Comparison of ENCODE assay signal across 8 cellular contexts in genomic region chr3:10248184-10248983, GRCh38. TPM values are rescaled to one million over a fixed set of nuclear protein-coding genes. Genes with fewer than 3 reads are reported as not detected.
A peak's percentile ranks its signal among the peaks of the same experiment; 100 is the strongest.
DNase-seq lines count a peak whose midpoint lies in the region; ATAC-seq and TF ChIP-seq lines count a peak whose summit lies in the region.

Gene TATDN2 (plus strand): TSS chr3:10248459. CDS start chr3:10249201, 742 bp downstream.

- peak within 1 kb of the TSS; percentile 10 for H2BK5ac ChIP-seq in IMR-90 (ENCODE audit: low read depth, low read length, poor library complexity, severe bottlenecking)

- TSS peak; percentile 56 for BruUV-seq in IMR-90 (replicated peaks; lab: Mats Ljungman, UMichigan)
- BruUV-seq in OCI-LY7 (replicated peaks; lab: Mats Ljungman, UMichigan): no TSS peak

- DNase-seq in DMS114 treated with DMSO at 0.1 percent for 48 hours (lab: John Stamatoyannopoulos, UW; ENCODE audit: unreplicated experiment): peak; percentile 88
- DNase-seq in IMR-90: peak; percentile 93
- peak; percentile 100 for DNase-seq in OCI-LY7 (ENCODE audit: low spot score)
- DNase-seq in activated CD8-positive, alpha-beta memory T cell treated with anti-CD3 and anti-CD28 coated beads, Interleukin-2, amount 50 U/mL, for 48 hours: peak; percentile 92
- peak; percentile 97 for DNase-seq in epidermal melanocyte (ENCODE audit: insufficient read length, low spot score)
- DNase-seq in middle frontal gyrus (ENCODE audit: extremely low spot score, low spot score): peak; percentile 86
- peak; percentile 75 to 91 for DNase-seq in stimulated activated CD8-positive, alpha-beta memory T cell treated with anti-CD3 and anti-CD28 coated beads, Interleukin-2, amount 100 ng/mL, for 1 hour (ENCODE audit: low read depth in 2 of 2)

- H3K9me1 ChIP-seq in IMR-90 (ENCODE audit: insufficient read depth, low read length): peaks cover 13% of the 10 kb centered on the region

- H3K36me3 ChIP-seq in IMR-90 (ENCODE audit: control insufficient read depth, insufficient read depth, low read length) (peaks cover 5% of the 10 kb centered on the region), OCI-LY7 (ENCODE audit: insufficient read depth, low read length) (peaks cover 48% of the 10 kb centered on the region)

- H4K20me1 ChIP-seq in IMR-90 (ENCODE audit: insufficient read depth, low read length) (peaks cover 23% of the 10 kb centered on the region; the same call in 1 of the 2 replicates), OCI-LY7 (ENCODE audit: insufficient read depth, low read length) (peaks cover 16% of the 10 kb centered on the region; the same call in 1 of the 2 replicates)

- H2AFZ ChIP-seq in IMR-90 (replicated peaks; ENCODE audit: low read length, poor library complexity): peak within 1 kb of the TSS; percentile 83
- peak within 1 kb of the TSS; percentile 69; the same call in 1 of the 2 replicates for H2AFZ ChIP-seq in OCI-LY7 (ENCODE audit: low read length)

- peak within 1 kb of the TSS; percentile 53 for H3K4ac ChIP-seq in IMR-90 (ENCODE audit: low read depth, low read length)

- ATAC-seq in GM21529 (IDR thresholded peaks at IDR 0.05; ENCODE audit: unreplicated experiment): peak; percentile 94
- peak; percentile 98 for ATAC-seq in IMR-90 (ENCODE audit: low read depth)

- dilution Hi-C loops in IMR-90 (cut with HindIII; ENCODE audit: low sequenced_read_pairs, unreplicated experiment): no loop called here

- TF ChIP-seq RAD21 in IMR-90 (IDR thresholded peaks at IDR 0.05; ENCODE audit: low read length): no peak

- H3K9me2 ChIP-seq in OCI-LY7 (ENCODE audit: insufficient read depth, low read length): no peaks in the 10 kb centered on the region

- H3K4me2 ChIP-seq in IMR-90 (ENCODE audit: low read depth, low read length) (peak within 1 kb of the TSS; percentile 93), OCI-LY7 (ENCODE audit: low read length) (peak within 1 kb of the TSS; percentile 95)

- TF ChIP-seq CTCF in IMR-90 (conservative IDR thresholded peaks at IDR 0.05; ENCODE audit: low read depth, low read length) (no peak), OCI-LY7 (conservative IDR thresholded peaks at IDR 0.05; ENCODE audit: low read length) (peak; percentile 26; the same call in 1 of the 2 replicates)

- H2BK15ac ChIP-seq in IMR-90 (ENCODE audit: low read depth, low read length): no peak within 1 kb of the TSS

- peaks cover 44% of the 10 kb centered on the region for H3K79me2 ChIP-seq in OCI-LY7 (ENCODE audit: insufficient read depth, low read depth, low read length)

- H3K23ac ChIP-seq in IMR-90 (ENCODE audit: low read depth, low read length): peak within 1 kb of the TSS; percentile 99

- H3K27ac ChIP-seq in IMR-90 (ENCODE audit: insufficient read depth, low read length): peak within 1 kb of the TSS; percentile 64
- peak within 1 kb of the TSS; percentile 82 for H3K27ac ChIP-seq in OCI-LY7 (ENCODE audit: low read depth, low read length, poor library complexity, severe bottlenecking)

- 0 out of 2 replicates have a peak, but pooled peaks cover 4% of the 10 kb centered on the region for H3K9me3 ChIP-seq in IMR-90 (ENCODE audit: control insufficient read depth, insufficient read depth, low read length)
- peaks cover 22% of the 10 kb centered on the region; the same call in 1 of the 2 replicates for H3K9me3 ChIP-seq in OCI-LY7 (ENCODE audit: low read length)

- H3K4me3 ChIP-seq in IMR-90 (ENCODE audit: insufficient read depth, low read depth, low read length) (peak within 1 kb of the TSS; percentile 73), OCI-LY7 (ENCODE audit: low read depth, low read length, poor library complexity, severe bottlenecking) (peak within 1 kb of the TSS; percentile 88)

- H3K27me3 ChIP-seq in IMR-90 (ENCODE audit: control insufficient read depth, insufficient read depth, low read length): no peaks in the 10 kb centered on the region

- peak within 1 kb of the TSS; percentile 42 for H4K91ac ChIP-seq in IMR-90 (ENCODE audit: insufficient read depth, low read depth, low read length)

- H3K79me1 ChIP-seq in IMR-90 (ENCODE audit: low read depth in 1 of 2, low read length in 2 of 2): peaks cover 21 to 43% of the 10 kb centered on the region in 2 experiments

- 0 out of 2 replicates have a peak within 1 kb of the TSS, but pooled peaks have one; percentile 38 for H2BK120ac ChIP-seq in IMR-90 (ENCODE audit: low read depth, low read length)

- peak within 1 kb of the TSS; percentile 44; the same call in 1 of the 2 replicates for H4K5ac ChIP-seq in IMR-90 (ENCODE audit: low read depth, low read length)

- WGBS in IMR-90 (ENCODE audit: extremely low coverage in 2 of 2, insufficient read length in 1 of 2), 2 experiments: 0% methylated on average over 61 of the region's 80 CpGs; no CpG with 5 or more reads in 1 of the 2 experiments

- intact Hi-C loops in IMR-90 (cut with micrococcal nuclease): no loop called here
- intact Hi-C loops in OCI-LY7 (cut with micrococcal nuclease; ENCODE audit: unreplicated experiment): loop anchor here (1.0 to 2.0 kb wide), 5 partner anchors 22 to 262 kb away; partner anchors contain the start of genes EMC3, FANCD2 and SEC13

- CTCF ChIA-PET in IMR-90 (lab: Yijun Ruan, JAX) (no interaction called here), OCI-LY7 (lab: Charles Lee; ENCODE audit: unreplicated experiment) (interaction anchor here (0.8 to 1.3 kb wide), 4 partner anchors 22 to 818 kb away, joined by 3 to 5 read pairs (median 4); partner anchors contain the start of gene IRAK2)

- H3K4me1 ChIP-seq in IMR-90 (ENCODE audit: control insufficient read depth, insufficient read depth, low read length): peaks cover 5% of the 10 kb centered on the region; the same call in 1 of the 2 replicates
- peaks cover 21% of the 10 kb centered on the region for H3K4me1 ChIP-seq in OCI-LY7 (ENCODE audit: insufficient read depth, low read length, poor library complexity, severe bottlenecking)

- peak within 1 kb of the TSS; percentile 95 for H2AK9ac ChIP-seq in IMR-90 (replicated peaks; ENCODE audit: low read depth, low read length, poor library complexity)

- peak within 1 kb of the TSS; percentile 51 to 75 for H4K8ac ChIP-seq in IMR-90 (ENCODE audit: low read depth in 2 of 2, low read length in 2 of 2)

- peak; percentile 86 for TF ChIP-seq POLR2A in IMR-90 (IDR thresholded peaks at IDR 0.05; ENCODE audit: low read depth, low read length)

- peak within 1 kb of the TSS; percentile 87 for H2AK5ac ChIP-seq in IMR-90 (ENCODE audit: low read depth, low read length)

- peak within 1 kb of the TSS; percentile 44 for H3K56ac ChIP-seq in IMR-90 (ENCODE audit: extremely low read depth, insufficient read depth, low read length)

- in situ Hi-C loops in IMR-90 (cut with MboI; ENCODE audit: low sequenced_read_pairs): no loop called here

- H2BK20ac ChIP-seq in IMR-90 (ENCODE audit: low read depth, low read length): no peak within 1 kb of the TSS

- H3K9ac ChIP-seq in IMR-90 (ENCODE audit: low read depth, low read length): peak within 1 kb of the TSS; percentile 86

- peak within 1 kb of the TSS; percentile 97 for H3K14ac ChIP-seq in IMR-90 (replicated peaks; ENCODE audit: low read depth, low read length)

- POLR2A ChIA-PET in IMR-90 (lab: Charles Lee; ENCODE audit: unreplicated experiment) (no interaction called here), OCI-LY7 (lab: Charles Lee) (interaction anchor here (0.6 to 1.9 kb wide), 11 partner anchors 14 to 163 kb away, joined by 3 to 12 read pairs (median 4); no protein-coding TSS in a partner anchor)

- peak within 1 kb of the TSS; percentile 51; the same call in 1 of the 2 replicates for H3K18ac ChIP-seq in IMR-90 (ENCODE audit: low read depth, low read length)

TF ChIP-seq in IMR-90, 13 proteins besides CTCF, POLR2A, EP300 and RAD21:
- TF ChIP-seq CHD1 (IDR thresholded peaks at IDR 0.05; ENCODE audit: low read depth, low read length): no peak
- peak; percentile 78 for TF ChIP-seq BHLHE40 (IDR thresholded peaks at IDR 0.05; ENCODE audit: low read depth, low read length)
- no peak for TF ChIP-seq CEBPB (IDR thresholded peaks at IDR 0.05; ENCODE audit: low read depth, low read length)
- no peak for TF ChIP-seq FOS (IDR thresholded peaks at IDR 0.05; ENCODE audit: low read depth, low read length)
- TF ChIP-seq RCOR1 (IDR thresholded peaks at IDR 0.05; ENCODE audit: insufficient replicate concordance, low read length): peak; percentile 33
- peak; percentile 35; the same call in 1 of the 2 replicates for TF ChIP-seq MAZ (IDR thresholded peaks at IDR 0.05; ENCODE audit: borderline replicate concordance, low read depth, low read length)
- TF ChIP-seq MAFK (IDR thresholded peaks at IDR 0.05; ENCODE audit: low read depth, low read length): no peak
- TF ChIP-seq NFE2L2 (IDR thresholded peaks at IDR 0.05; ENCODE audit: low read depth, low read length): no peak
- TF ChIP-seq SMC3 (IDR thresholded peaks at IDR 0.05; ENCODE audit: low read depth, low read length): no peak
- no peak for TF ChIP-seq ELK1 (IDR thresholded peaks at IDR 0.05; ENCODE audit: borderline replicate concordance, low read depth, low read length)
- TF ChIP-seq RFX5 (IDR thresholded peaks at IDR 0.05; ENCODE audit: low read depth, low read length): no peak
- peak; percentile 48; the same call in 1 of the 2 replicates for TF ChIP-seq MXI1 (IDR thresholded peaks at IDR 0.05; ENCODE audit: borderline replicate concordance, low read depth, low read length)
- TF ChIP-seq USF2 (IDR thresholded peaks at IDR 0.05; ENCODE audit: low read depth, low read length): peak; percentile 83

RNA-seq across cellular contexts. Expression of gene TATDN2, which starts in this region (rescaled TPM):
- 7.8 and 9.0 TPM in 2 replicates for total RNA-seq in IMR-90 (2012; rRNA removed)
- 15.0 and 18.8 TPM in 2 replicates for polyA plus RNA-seq in IMR-90 (2012; rRNA removed)
- 9.1 and 10.1 TPM in 2 replicates for polyA plus RNA-seq in IMR-90 (2012; cell fraction: cytosol; rRNA removed)
- polyA plus RNA-seq in IMR-90 (2012; cell fraction: nucleus; rRNA removed; ENCODE audit: low replicate concordance): 11.1 and 22.6 TPM in 2 replicates
- 22.0 and 22.9 TPM in 2 replicates for total RNA-seq in OCI-LY7 (2014; rRNA removed; shearing (Covaris generic))
- 57.5 and 63.4 TPM in 2 replicates for total RNA-seq in OCI-LY7 (2022)

Comparison
In these comparisons a context has a peak if more than half of its experiments do, and no peak if none do; other contexts are left out.
1. Peak in every context shown above with its lines: DNase-seq, ATAC-seq, H3K4me3 ChIP-seq and H3K27ac ChIP-seq.